ENCODE assay signal across 8 cellular contexts in genomic region chrX:40471965-40472648, GRCh38.
DNase-seq lines count a peak whose midpoint lies in the region; ATAC-seq, FAIRE-seq and TF ChIP-seq lines count a peak whose summit lies in the region.

No MANE protein-coding gene starts in this region.

- H3K79me1 ChIP-seq in trophoblast cell (ENCODE audit: low read length), result peaks cover 10% of the 10 kb centered on the region

- H3K4me1 ChIP-seq in BLaER1 (peaks cover 58% of the 10 kb centered on the region), trophoblast cell (ENCODE audit: control insufficient read depth in 1 of 2, insufficient read depth in 2 of 2, low read length in 2 of 2) (peaks cover 13 to 29% of the 10 kb centered on the region in 2 experiments)
- peaks cover 5% of the 10 kb centered on the region for H3K4me1 ChIP-seq in effector memory CD4-positive, alpha-beta T cell (ENCODE audit: control insufficient read depth, insufficient read depth, low read length, poor library complexity, severe bottlenecking)

- DNase-seq in GM20000 (ENCODE audit: low spot score), result peak; percentile 28
- DNase-seq in NCI-H2227 (lab: John Stamatoyannopoulos, UW; ENCODE audit: unreplicated experiment), result peak; percentile 69
- DNase-seq in activated T-cell treated with anti-CD3 and anti-CD28 coated beads, Interleukin-2, amount 50 U/mL, for 72 hours, result peak; percentile 12 to 19
- peak; percentile 11 to 28 for DNase-seq in frontal cortex (ENCODE audit: low spot score in 2 of 2)
- peak; percentile 38 to 58 for DNase-seq in trophoblast cell
- DNase-seq in effector memory CD4-positive, alpha-beta T cell, result no peak

- H3K4ac ChIP-seq in trophoblast cell (ENCODE audit: low read depth, low read length), result no peak overlapping the region

- H2BK12ac ChIP-seq in trophoblast cell (ENCODE audit: low read length), result peak overlapping the region; percentile 13

- no peak overlapping the region for H3K27ac Mint-ChIP-seq in activated T-cell treated with anti-CD3 and anti-CD28 coated beads, Interleukin-2, amount 50 U/mL, for 72 hours

- H4K12ac ChIP-seq in trophoblast cell (ENCODE audit: low read depth, low read length), result no peak overlapping the region

- H3K4me2 ChIP-seq in BLaER1 (peak overlapping the region; percentile 89), trophoblast cell (ENCODE audit: low read length) (peak overlapping the region; percentile 52)

- H3K27me3 ChIP-seq in BLaER1, result no peaks in the 10 kb centered on the region
- no peaks in the 10 kb centered on the region for H3K27me3 ChIP-seq in trophoblast cell (ENCODE audit: insufficient read depth, low read length)
- no peaks in the 10 kb centered on the region for H3K27me3 ChIP-seq in effector memory CD4-positive, alpha-beta T cell (replicated peaks; ENCODE audit: control insufficient read depth, insufficient read depth, low read length, poor library complexity, severe bottlenecking)

- peak; percentile 43 to 48 for ATAC-seq in activated T-cell treated with anti-CD3 and anti-CD28 coated beads, Interleukin-2, amount 50 U/mL, for 72 hours (replicated peaks in 1 of 2)
- ATAC-seq in HG03175 (IDR thresholded peaks at IDR 0.05; ENCODE audit: unreplicated experiment), result no peak

- no peaks in the 10 kb centered on the region for H4K20me1 ChIP-seq in BLaER1

- no peak overlapping the region for H3K9ac ChIP-seq in BLaER1
- H3K9ac ChIP-seq in trophoblast cell (ENCODE audit: low read length), result no peak overlapping the region

- no peak overlapping the region for H4K91ac ChIP-seq in trophoblast cell (ENCODE audit: low read depth, low read length)

- no peak overlapping the region for H3K18ac ChIP-seq in trophoblast cell (ENCODE audit: low read length)

- H2BK120ac ChIP-seq in trophoblast cell (ENCODE audit: insufficient read depth, low read length, poor library complexity), result peak overlapping the region; percentile 55

- H4K8ac ChIP-seq in trophoblast cell (ENCODE audit: low read depth, low read length), result no peak overlapping the region

- FAIRE-seq in frontal cortex (lab: Jason Lieb, UNC), result no peak

- no peaks in the 10 kb centered on the region for H3K36me3 ChIP-seq in BLaER1
- no peaks in the 10 kb centered on the region for H3K36me3 ChIP-seq in trophoblast cell (ENCODE audit: control insufficient read depth in 1 of 2, insufficient read depth in 2 of 2, low read length in 2 of 2)
- H3K36me3 ChIP-seq in effector memory CD4-positive, alpha-beta T cell (ENCODE audit: control insufficient read depth, insufficient read depth, low read length), result no peaks in the 10 kb centered on the region

- WGBS in trophoblast cell (ENCODE audit: extremely low coverage, insufficient coverage, insufficient read length), result no CpG with 5 or more reads among the region's 16 CpGs

- no peak overlapping the region for H3K23ac ChIP-seq in trophoblast cell (ENCODE audit: low read length)

- no peak overlapping the region for H3K4me3 ChIP-seq in BLaER1
- no peak overlapping the region for H3K4me3 ChIP-seq in trophoblast cell (ENCODE audit: low read depth, low read length)
- H3K4me3 ChIP-seq in effector memory CD4-positive, alpha-beta T cell (ENCODE audit: insufficient read depth, low read depth, low read length, poor library complexity, severe bottlenecking), result no peak overlapping the region

- peaks cover 41% of the 10 kb centered on the region for H3K4me1 Mint-ChIP-seq in activated T-cell treated with anti-CD3 and anti-CD28 coated beads, Interleukin-2, amount 50 U/mL, for 72 hours (ENCODE audit: low read depth)

- peak overlapping the region; percentile 41 to 69 for H3K4me3 Mint-ChIP-seq in activated T-cell treated with anti-CD3 and anti-CD28 coated beads, Interleukin-2, amount 50 U/mL, for 72 hours

- peaks cover 34% of the 10 kb centered on the region for H3K27me3 Mint-ChIP-seq in activated T-cell treated with anti-CD3 and anti-CD28 coated beads, Interleukin-2, amount 50 U/mL, for 72 hours (ENCODE audit: low read depth)

- H2BK5ac ChIP-seq in trophoblast cell (ENCODE audit: low read depth, low read length, poor library complexity), result no peak overlapping the region

- H2AFZ ChIP-seq in trophoblast cell (ENCODE audit: insufficient read depth, low read length, poor library complexity), result no peak overlapping the region

- no peaks in the 10 kb centered on the region for H3K79me2 ChIP-seq in trophoblast cell (ENCODE audit: control insufficient read depth, insufficient read depth, low read length, poor library complexity)

- H3K14ac ChIP-seq in trophoblast cell (ENCODE audit: low read length), result no peak overlapping the region

- H3K9me3 Mint-ChIP-seq in activated T-cell treated with anti-CD3 and anti-CD28 coated beads, Interleukin-2, amount 50 U/mL, for 72 hours, result no peaks in the 10 kb centered on the region

- no peak overlapping the region for H2AK5ac ChIP-seq in trophoblast cell (ENCODE audit: low read length)

- H3K27ac ChIP-seq in BLaER1 (no peak overlapping the region), trophoblast cell (ENCODE audit: low read depth, low read length) (no peak overlapping the region)
- H3K27ac ChIP-seq in effector memory CD4-positive, alpha-beta T cell (ENCODE audit: insufficient read depth, low read length, poor library complexity, severe bottlenecking), result no peak overlapping the region

- TF ChIP-seq CTCF in GM20000 (IDR thresholded peaks at IDR 0.05; ENCODE audit: extremely low read depth, missing control alignments), result no peak

- no peaks in the 10 kb centered on the region for H3K36me3 Mint-ChIP-seq in activated T-cell treated with anti-CD3 and anti-CD28 coated beads, Interleukin-2, amount 50 U/mL, for 72 hours (ENCODE audit: insufficient read depth in 2 of 2)

- H3K9me3 ChIP-seq in BLaER1 (no peaks in the 10 kb centered on the region), trophoblast cell (ENCODE audit: insufficient read depth, low read depth, low read length) (no peaks in the 10 kb centered on the region)
- H3K9me3 ChIP-seq in effector memory CD4-positive, alpha-beta T cell (ENCODE audit: control insufficient read depth, low read length), result no peaks in the 10 kb centered on the region

Comparison
In these comparisons a context has a peak if more than half of its experiments do, and no peak if none do; other contexts are left out.
1. DNase-seq: peak in GM20000 (single experiment), NCI-H2227 (single experiment), activated T-cell treated with anti-CD3 and anti-CD28 coated beads, Interleukin-2, amount 50 U/mL, for 72 hours (2 of 2), frontal cortex (2 of 2) and trophoblast cell (2 of 2); none in effector memory CD4-positive, alpha-beta T cell (0 of 3).